10 cellular contexts compared by ENCODE assay signal in genomic region chr18:23143059-23143831, GRCh38. TPM values are rescaled to one million over a fixed set of nuclear protein-coding genes. Genes with fewer than 3 reads are reported as not detected.
DNase-seq lines count a peak whose midpoint lies in the region; ATAC-seq lines count a peak whose summit lies in the region.
"Had no signal": no experiment of that assay in that cellular context is flagged by ENCODE, and none has a peak within 500 bp of the region (broad histone marks: within the 10 kb centered on the region; RNA-seq: fewer than 3 reads in every experiment).

No MANE protein-coding gene starts in this region.

- peaks cover 16% of the 10 kb centered on the region for H3K4me1 ChIP-seq in mesodermal cell (ENCODE audit: control insufficient read depth, insufficient read depth, low read length, poor library complexity, severe bottlenecking)

- 91 to 95% methylated on average over 9 to 10 of the region's 10 CpGs for WGBS in mesodermal cell (ENCODE audit: insufficient coverage in 2 of 2), 2 experiments

- peak; percentile 70 for DNase-seq in AML-193 (lab: John Stamatoyannopoulos, UW)
- peak; percentile 81 for DNase-seq in LoVo (ENCODE audit: low spot score)
- DNase-seq in caudate nucleus (lab: John Stamatoyannopoulos, UW), result peak in 8 of 61 donors; percentile 24 to 59 (median 29)
- no peak for DNase-seq in globus pallidus (ENCODE audit: low spot score)
- DNase-seq in epidermal melanocyte (ENCODE audit: insufficient read length, low spot score), result no peak
- DNase-seq: activated naive CD4-positive, alpha-beta T cell treated with anti-CD3 and anti-CD28 coated beads for 36 hours had no signal

- H3K9me3 ChIP-seq in mesodermal cell (ENCODE audit: control insufficient read depth, low read length), result peaks cover 4% of the 10 kb centered on the region
- H3K9me3 ChIP-seq: neutrophil had no signal

- H3K36me3 ChIP-seq in mesodermal cell (ENCODE audit: control insufficient read depth, insufficient read depth, low read length), result no peaks in the 10 kb centered on the region
- H3K36me3 ChIP-seq: neutrophil had no signal

- ATAC-seq in GM19463 (IDR thresholded peaks at IDR 0.05; ENCODE audit: unreplicated experiment) (no peak), HG03108 (IDR thresholded peaks at IDR 0.05; ENCODE audit: unreplicated experiment) (no peak)

- H3K4me3 ChIP-seq in mesodermal cell (ENCODE audit: extremely low read depth, insufficient read depth, low read length, poor library complexity, severe bottlenecking), result no peak overlapping the region

- H3K27ac ChIP-seq in caudate nucleus (ENCODE audit: low read depth, low read length) (peak overlapping the region; percentile 44), mesodermal cell (ENCODE audit: low read depth, low read length, severe bottlenecking) (peak overlapping the region; percentile 18)
- H3K27ac ChIP-seq: neutrophil had no signal

RNA-seq across cellular contexts. Expression of gene CABLES1, which starts 8.0 kb away (rescaled TPM):
- 5.5 TPM for polyA plus RNA-seq in mesodermal cell (2013, experiment 1 of 2)
- 4.6 TPM for polyA plus RNA-seq in mesodermal cell (2013, experiment 2 of 2)

Comparison
In these comparisons a context has a peak if more than half of its experiments do, and no peak if none do; other contexts are left out.
1. DNase-seq: peak in AML-193 (2 of 2) and LoVo (single experiment); none in globus pallidus (single experiment) and epidermal melanocyte (single experiment).